ENCODE assay signal across 9 cellular contexts in genomic region chr3:188052229-188052965, GRCh38.
DNase-seq lines count a peak whose midpoint lies in the region; ATAC-seq and TF ChIP-seq lines count a peak whose summit lies in the region.
"Had no signal": no experiment of that assay in that cellular context is flagged by ENCODE, and none has a peak within 500 bp of the region (broad histone marks: within the 10 kb centered on the region; RNA-seq: fewer than 3 reads in every experiment).

No MANE protein-coding gene starts in this region.

- H2AK9ac ChIP-seq in IMR-90 (replicated peaks; ENCODE audit: low read depth, low read length, poor library complexity), result peak overlapping the region; percentile 57

- H4K8ac ChIP-seq in IMR-90 (ENCODE audit: low read depth in 2 of 2, low read length in 2 of 2), result peak overlapping the region in 1 of 2 experiments; percentile 34; a peak in 1 of 4 replicates

- H3K27ac ChIP-seq in IMR-90 (ENCODE audit: insufficient read depth, low read length), result no peak overlapping the region
- peak overlapping the region; percentile 71 to 87 (median 74) for H3K27ac ChIP-seq in gastrocnemius medialis

- TF ChIP-seq CTCF in IMR-90 (conservative IDR thresholded peaks at IDR 0.05; ENCODE audit: low read depth, low read length) (0 out of 2 replicates have a peak, but pooled peaks have one; percentile 26), gastrocnemius medialis (IDR thresholded peaks at IDR 0.05 in 4 of 5, conservative IDR thresholded peaks at IDR 0.05 in 1 of 5) (peak in 4 of 5 experiments; percentile 32 to 56 (median 47))

- no peaks in the 10 kb centered on the region for H4K20me1 ChIP-seq in IMR-90 (ENCODE audit: insufficient read depth, low read length)

- H3K4me2 ChIP-seq in IMR-90 (ENCODE audit: low read depth, low read length), result no peak overlapping the region

- no TSS peak for BruUV-seq in IMR-90 (replicated peaks; lab: Mats Ljungman, UMichigan)

- DNase-seq in IMR-90, result peak; percentile 32
- DNase-seq in cerebellar cortex (ENCODE audit: low spot score), result peak; percentile 82
- peak; percentile 96 for DNase-seq in islet precursor cell
- DNase-seq in gastrocnemius medialis, result peak; percentile 72 to 94
- no peak for DNase-seq in NCI-H774 (lab: John Stamatoyannopoulos, UW)
- DNase-seq in CD1c-positive myeloid dendritic cell (ENCODE audit: extremely low spot score), result no peak
- DNase-seq: activated naive CD8-positive, alpha-beta T cell treated with anti-CD3 and anti-CD28 coated beads, Interleukin-2, amount 10 ng/mL, durations not matched to agents 7 days and 5 days had no signal

- H3K27me3 ChIP-seq in IMR-90 (ENCODE audit: control insufficient read depth, insufficient read depth, low read length) (no peaks in the 10 kb centered on the region), gastrocnemius medialis (no peaks in the 10 kb centered on the region)

- peak; percentile 85 for ATAC-seq in IMR-90 (ENCODE audit: low read depth)
- peak; percentile 80 to 89 for ATAC-seq in gastrocnemius medialis
- no peak for ATAC-seq in HG02970 (IDR thresholded peaks at IDR 0.05; ENCODE audit: low FRiP score, unreplicated experiment)
- no peak for ATAC-seq in GM21723 (IDR thresholded peaks at IDR 0.05; ENCODE audit: unreplicated experiment)

- peak overlapping the region; percentile 50 for H2AFZ ChIP-seq in IMR-90 (replicated peaks; ENCODE audit: low read length, poor library complexity)

- H3K79me1 ChIP-seq in IMR-90 (ENCODE audit: low read depth in 1 of 2, low read length in 2 of 2), result no peaks in the 10 kb centered on the region

- H3K9me3 ChIP-seq in IMR-90 (ENCODE audit: control insufficient read depth, insufficient read depth, low read length) (no peaks in the 10 kb centered on the region), gastrocnemius medialis (no peaks in the 10 kb centered on the region)

- 0 out of 2 replicates have a peak overlapping the region, but pooled peaks have one; percentile 27 for H2BK20ac ChIP-seq in IMR-90 (ENCODE audit: low read depth, low read length)

- dilution Hi-C loops in IMR-90 (cut with HindIII; ENCODE audit: low sequenced_read_pairs, unreplicated experiment), result no loop called here

- H4K5ac ChIP-seq in IMR-90 (ENCODE audit: low read depth, low read length), result peak overlapping the region; percentile 30; the same call in 1 of the 2 replicates

- in situ Hi-C loops in IMR-90 (cut with MboI; ENCODE audit: low sequenced_read_pairs), result no loop called here
- in situ Hi-C loops in gastrocnemius medialis (cut with MboI; ENCODE audit: low sequenced_read_pairs in 4 of 4), result loop anchor here in 1 of 4 donors (10.0 to 25.0 kb wide), 2 partner anchors 902 to 1085 kb away; no protein-coding TSS in a partner anchor

- H3K14ac ChIP-seq in IMR-90 (replicated peaks; ENCODE audit: low read depth, low read length), result no peak overlapping the region

- H2BK120ac ChIP-seq in IMR-90 (ENCODE audit: low read depth, low read length), result no peak overlapping the region; the same call in 1 of the 2 replicates

- no peak overlapping the region for H2AK5ac ChIP-seq in IMR-90 (ENCODE audit: low read depth, low read length)

- TF ChIP-seq RAD21 in IMR-90 (IDR thresholded peaks at IDR 0.05; ENCODE audit: low read length), result peak; percentile 35

- POLR2A ChIA-PET in IMR-90 (lab: Charles Lee; ENCODE audit: unreplicated experiment), result no interaction called here

- H2BK5ac ChIP-seq in IMR-90 (ENCODE audit: low read depth, low read length, poor library complexity, severe bottlenecking), result no peak overlapping the region

- H3K4ac ChIP-seq in IMR-90 (ENCODE audit: low read depth, low read length), result peak overlapping the region; percentile 45; the same call in 1 of the 2 replicates

- intact Hi-C loops in IMR-90 (cut with micrococcal nuclease), result loop anchor here (5.0 kb wide), 1 partner anchor 310 kb away; no protein-coding TSS in a partner anchor
- intact Hi-C loops in gastrocnemius medialis (cut with DNase I; ENCODE audit: low total_unique reads), result loop anchor here (5.0 to 10.0 kb wide), 3 partner anchors 305 to 900 kb away; partner anchors contain the start of gene BCL6

- H3K36me3 ChIP-seq in IMR-90 (ENCODE audit: control insufficient read depth, insufficient read depth, low read length) (no peaks in the 10 kb centered on the region), gastrocnemius medialis (no peaks in the 10 kb centered on the region)

- 46% methylated on average over 9 of the region's 15 CpGs; no CpG with 5 or more reads in 1 of the 2 experiments for WGBS in IMR-90 (ENCODE audit: extremely low coverage in 2 of 2, insufficient read length in 1 of 2), 2 experiments

- H3K23ac ChIP-seq in IMR-90 (ENCODE audit: low read depth, low read length), result no peak overlapping the region

- TF ChIP-seq POLR2A in IMR-90 (IDR thresholded peaks at IDR 0.05; ENCODE audit: low read depth, low read length), result no peak
- peak in 1 of 2 donors; percentile 23 for TF ChIP-seq POLR2A in gastrocnemius medialis (IDR thresholded peaks at IDR 0.05)

- peak overlapping the region; percentile 8; the same call in 1 of the 2 replicates for H4K91ac ChIP-seq in IMR-90 (ENCODE audit: insufficient read depth, low read depth, low read length)

- H3K9ac ChIP-seq in IMR-90 (ENCODE audit: low read depth, low read length), result no peak overlapping the region

- peaks cover 7% of the 10 kb centered on the region for H3K4me1 ChIP-seq in IMR-90 (ENCODE audit: control insufficient read depth, insufficient read depth, low read length)
- H3K4me1 ChIP-seq in gastrocnemius medialis, result peaks cover 26% of the 10 kb centered on the region in 2 donors

- no peak overlapping the region for H3K56ac ChIP-seq in IMR-90 (ENCODE audit: extremely low read depth, insufficient read depth, low read length)

- no peak overlapping the region; the same call in 2 of the 3 replicates for H2BK15ac ChIP-seq in IMR-90 (ENCODE audit: low read depth, low read length)

- H3K9me1 ChIP-seq in IMR-90 (ENCODE audit: insufficient read depth, low read length), result no peaks in the 10 kb centered on the region; the same call in 1 of the 2 replicates

- no peak overlapping the region for H3K4me3 ChIP-seq in IMR-90 (ENCODE audit: insufficient read depth, low read depth, low read length)
- H3K4me3 ChIP-seq in gastrocnemius medialis, result no peak overlapping the region

- H3K18ac ChIP-seq in IMR-90 (ENCODE audit: low read depth, low read length), result peak overlapping the region; percentile 71

- CTCF ChIA-PET in IMR-90 (lab: Yijun Ruan, JAX), result interaction anchor here (1.5 kb wide), 1 partner anchor 312 kb away, joined by 3 read pairs; no protein-coding TSS in a partner anchor

TF ChIP-seq in IMR-90, 13 proteins besides CTCF, POLR2A, EP300 and RAD21:
- peak; percentile 56; the same call in 1 of the 2 replicates for TF ChIP-seq MAZ (IDR thresholded peaks at IDR 0.05; ENCODE audit: borderline replicate concordance, low read depth, low read length)
- TF ChIP-seq BHLHE40 (IDR thresholded peaks at IDR 0.05; ENCODE audit: low read depth, low read length), result no peak

Comparison
In these comparisons a context has a peak if more than half of its experiments do, and no peak if none do; other contexts are left out.
1. ATAC-seq: peak in IMR-90 (single experiment) and gastrocnemius medialis (2 of 2); none in HG02970 (single experiment) and GM21723 (single experiment).
2. DNase-seq: peak in IMR-90 (single experiment), cerebellar cortex (single experiment), islet precursor cell (single experiment) and gastrocnemius medialis (2 of 2); none in NCI-H774 (single experiment) and CD1c-positive myeloid dendritic cell (single experiment).